Comparison of ENCODE assay signal across 1 cellular context in genomic region chr5:143890475-143890874, GRCh38.
TF ChIP-seq lines count a peak whose summit lies in the region.

No MANE protein-coding gene starts in this region.

TF ChIP-seq in HepG2, 621 proteins besides CTCF, POLR2A, EP300 and RAD21 (continued from another document):
- TF ChIP-seq ISX (CRISPR knock-in tag; conservative IDR thresholded peaks at IDR 0.05) (no peak), NFE2L1 (CRISPR knock-in tag; IDR thresholded peaks at IDR 0.05; ENCODE audit: borderline replicate concordance) (no peak), STAG1 (CRISPR knock-in tag; IDR thresholded peaks at IDR 0.05) (no peak), MYNN (CRISPR knock-in tag; IDR thresholded peaks at IDR 0.05; ENCODE audit: low read depth) (no peak), KAT7 (CRISPR knock-in tag; IDR thresholded peaks at IDR 0.05; ENCODE audit: borderline replicate concordance) (no peak), SP4 (CRISPR knock-in tag; IDR thresholded peaks at IDR 0.05) (no peak), MED8 (CRISPR knock-in tag; IDR thresholded peaks at IDR 0.05; ENCODE audit: insufficient replicate concordance) (no peak), MIER2 (CRISPR knock-in tag; IDR thresholded peaks at IDR 0.05) (no peak), DBP (CRISPR knock-in tag; IDR thresholded peaks at IDR 0.05; ENCODE audit: not compliant biosample characterization) (no peak), ZNF792 (CRISPR knock-in tag; IDR thresholded peaks at IDR 0.05) (no peak), TAF15 (IDR thresholded peaks at IDR 0.05; ENCODE audit: low read depth, low read length, poor library complexity, severe bottlenecking) (no peak)
- TF ChIP-seq, protein P1, sequence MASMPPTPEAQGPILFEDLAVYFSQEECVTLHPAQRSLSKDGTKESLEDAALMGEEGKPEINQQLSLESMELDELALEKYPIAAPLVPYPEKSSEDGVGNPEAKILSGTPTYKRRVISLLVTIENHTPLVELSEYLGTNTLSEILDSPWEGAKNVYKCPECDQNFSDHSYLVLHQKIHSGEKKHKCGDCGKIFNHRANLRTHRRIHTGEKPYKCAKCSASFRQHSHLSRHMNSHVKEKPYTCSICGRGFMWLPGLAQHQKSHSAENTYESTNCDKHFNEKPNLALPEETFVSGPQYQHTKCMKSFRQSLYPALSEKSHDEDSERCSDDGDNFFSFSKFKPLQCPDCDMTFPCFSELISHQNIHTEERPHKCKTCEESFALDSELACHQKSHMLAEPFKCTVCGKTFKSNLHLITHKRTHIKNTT (CRISPR knock-in tag; IDR thresholded peaks at IDR 0.05), result no peak
